ENCODE assay signal across 12 cellular contexts in genomic region chr7:107208046-107208458, GRCh38. TPM values are rescaled to one million over a fixed set of nuclear protein-coding genes. Genes with fewer than 3 reads are reported as not detected.
DNase-seq lines count a peak whose midpoint lies in the region; ATAC-seq, FAIRE-seq and TF ChIP-seq lines count a peak whose summit lies in the region.
"Had no signal": no experiment of that assay in that cellular context is flagged by ENCODE, and none has a peak within 500 bp of the region (broad histone marks: within the 10 kb centered on the region; RNA-seq: fewer than 3 reads in every experiment).

No MANE protein-coding gene starts in this region.

- CTCF ChIA-PET in BJ (lab: Yijun Ruan, JAX) = interaction anchor here (0.8 kb wide), 1 partner anchor 17 kb away, joined by 3 read pairs; no protein-coding TSS in a partner anchor

- POLR2A ChIA-PET in BJ (lab: Charles Lee) = no interaction called here

- no peak overlapping the region for H3K4me3 Mint-ChIP-seq in T-helper 17 cell
- H3K4me3 Mint-ChIP-seq: activated naive CD8-positive, alpha-beta T cell treated with anti-CD3 and anti-CD28 coated beads, Interleukin-2, amount 10 ng/mL, durations not matched to agents 7 days and 5 days had no signal

- TF ChIP-seq CTCF in BJ (IDR thresholded peaks at IDR 0.05; ENCODE audit: insufficient read depth, low read depth, low read length) = no peak
- TF ChIP-seq CTCF in psoas muscle (IDR thresholded peaks at IDR 0.05) = no peak
- no peak for TF ChIP-seq CTCF in mucosa of descending colon (IDR thresholded peaks at IDR 0.05)

- WGBS in psoas muscle, 3 donors = 17 to 41% (median 25%) methylated on average over 1 of the region's 1 CpG

- ATAC-seq in T-helper 17 cell (no peak), psoas muscle (peak; percentile 69 to 84 (median 75)), GM19467 (IDR thresholded peaks at IDR 0.05; ENCODE audit: unreplicated experiment) (no peak), mucosa of descending colon (no peak)

- H3K27me3 ChIP-seq in BJ (ENCODE audit: control insufficient read depth, insufficient read depth, low read length) = no peaks in the 10 kb centered on the region
- no peaks in the 10 kb centered on the region for H3K27me3 ChIP-seq in psoas muscle (ENCODE audit: insufficient read depth in 3 of 3, low read length in 2 of 3)

- no peaks in the 10 kb centered on the region for H3K27me3 Mint-ChIP-seq in T-helper 17 cell
- H3K27me3 Mint-ChIP-seq: activated naive CD8-positive, alpha-beta T cell treated with anti-CD3 and anti-CD28 coated beads, Interleukin-2, amount 10 ng/mL, durations not matched to agents 7 days and 5 days had no signal

- H3K4me1 ChIP-seq in psoas muscle (peaks cover 24% of the 10 kb centered on the region), mucosa of descending colon (ENCODE audit: low read depth) (no peaks in the 10 kb centered on the region)

- peak overlapping the region; percentile 82 for H3K27ac ChIP-seq in psoas muscle
- H3K27ac ChIP-seq: C4-2B had no signal

- no peak for FAIRE-seq in GM19239 (lab: Jason Lieb, UNC)

- DNase-seq in BJ (ENCODE audit: low read depth) (peak; percentile 32), T-helper 17 cell (no peak), fibroblast of the conjunctiva (ENCODE audit: low read depth) (peak; percentile 37), psoas muscle (no peak), GOT3 (lab: John Stamatoyannopoulos, UW) (no peak), GM19239 (ENCODE audit: insufficient read length, low spot score) (no peak), mucosa of descending colon (no peak)
- DNase-seq: activated naive CD8-positive, alpha-beta T cell treated with anti-CD3 and anti-CD28 coated beads, Interleukin-2, amount 10 ng/mL, durations not matched to agents 7 days and 5 days; NCI-H82; SW 1271 had no signal

- H3K4me1 Mint-ChIP-seq in T-helper 17 cell = peaks cover 7% of the 10 kb centered on the region
- H3K4me1 Mint-ChIP-seq: activated naive CD8-positive, alpha-beta T cell treated with anti-CD3 and anti-CD28 coated beads, Interleukin-2, amount 10 ng/mL, durations not matched to agents 7 days and 5 days had no signal

- H3K4me3 ChIP-seq in BJ (ENCODE audit: low read depth, low read length) (no peak overlapping the region), psoas muscle (no peak overlapping the region), mucosa of descending colon (no peak overlapping the region)

- intact Hi-C loops in psoas muscle (cut with DNase I) = loop anchor here in 1 of 2 donors (10.0 kb wide), 2 partner anchors 297 to 517 kb away; no protein-coding TSS in a partner anchor
- intact Hi-C loops in mucosa of descending colon (cut with DNase I, micrococcal nuclease) = no loop called here

- H3K36me3 ChIP-seq in BJ (ENCODE audit: control insufficient read depth, insufficient read depth, low read length) (peaks cover 6% of the 10 kb centered on the region), psoas muscle (ENCODE audit: insufficient read depth in 1 of 2, low read depth in 1 of 2) (peaks cover 5 to 40% of the 10 kb centered on the region in 2 donors), mucosa of descending colon (ENCODE audit: low read depth) (no peaks in the 10 kb centered on the region)

- H3K9me3 ChIP-seq in T-helper 17 cell (ENCODE audit: control insufficient read depth, low read length, poor library complexity, severe bottlenecking) (no peaks in the 10 kb centered on the region), psoas muscle (no peaks in the 10 kb centered on the region), mucosa of descending colon (no peaks in the 10 kb centered on the region)

- peak overlapping the region; percentile 16 for H3K27ac Mint-ChIP-seq in T-helper 17 cell
- H3K27ac Mint-ChIP-seq: activated naive CD8-positive, alpha-beta T cell treated with anti-CD3 and anti-CD28 coated beads, Interleukin-2, amount 10 ng/mL, durations not matched to agents 7 days and 5 days had no signal

- peaks cover 12% of the 10 kb centered on the region for H3K36me3 Mint-ChIP-seq in T-helper 17 cell (ENCODE audit: low read depth)

RNA-seq across cellular contexts. Expression of gene HBP1, which starts 39.2 kb away (rescaled TPM):
- polyA plus RNA-seq in BJ (2011; rRNA removed) = 49.9 and 78.7 TPM in 2 replicates
- polyA minus RNA-seq in BJ (2011; rRNA and poly(A)+ RNA removed) = 46.0 and 54.4 TPM in 2 replicates
- total RNA-seq in T-helper 17 cell = 100 to 1,000 TPM; 250 to 252 TPM
- 10 to 100 TPM; 65.3 to 74.9 (median 70.7) TPM for total RNA-seq in psoas muscle
- polyA plus RNA-seq in psoas muscle = 10 to 100 TPM; 14.6 to 76.7 (median 69.5) TPM
- total RNA-seq in mucosa of descending colon = 10 to 100 TPM; 41.2 to 81.5 (median 71.4) TPM

Comparison
In these comparisons a context has a peak if more than half of its experiments do, and no peak if none do; other contexts are left out.
1. DNase-seq: peak in BJ (single experiment) and fibroblast of the conjunctiva (single experiment); none in T-helper 17 cell (0 of 3), psoas muscle (0 of 2), GOT3 (single experiment), GM19239 (single experiment) and mucosa of descending colon (0 of 3).
2. ATAC-seq: peak in psoas muscle (4 of 4); none in T-helper 17 cell (single experiment), GM19467 (single experiment) and mucosa of descending colon (single experiment).